ENCODE assay signal across 14 cellular contexts in genomic region chr9:123281659-123282342, GRCh38. TPM values are rescaled to one million over a fixed set of nuclear protein-coding genes. Genes with fewer than 3 reads are reported as not detected.
A peak's percentile ranks its signal among the peaks of the same experiment; 100 is the strongest.
DNase-seq lines count a peak whose midpoint lies in the region; ATAC-seq and TF ChIP-seq lines count a peak whose summit lies in the region.
"Had no signal": no experiment of that assay in that cellular context is flagged by ENCODE, and none has a peak within 500 bp of the region (broad histone marks: within the 10 kb centered on the region; RNA-seq: fewer than 3 reads in every experiment).

No MANE protein-coding gene starts in this region.

- H3K36me3 ChIP-seq in OCI-LY3 (replicated peaks; ENCODE audit: low read depth, low read length) (no peaks in the 10 kb centered on the region), MM.1S (replicated peaks; ENCODE audit: insufficient read depth, low read length) (no peaks in the 10 kb centered on the region)

- H3K4me1 ChIP-seq in OCI-LY3 (ENCODE audit: low read length) (no peaks in the 10 kb centered on the region; the same call in 1 of the 2 replicates), right cardiac atrium (ENCODE audit: control insufficient read depth, insufficient read depth, low read length) (peaks cover 2% of the 10 kb centered on the region), MM.1S (ENCODE audit: low read length) (no peaks in the 10 kb centered on the region)

- H2AFZ ChIP-seq in OCI-LY3 (ENCODE audit: low read depth, low read length) (no peak overlapping the region), MM.1S (ENCODE audit: low read length) (no peak overlapping the region)

- intact Hi-C loops in left ventricle myocardium superior (cut with micrococcal nuclease) (no loop called here), Right ventricle myocardium inferior (cut with DNase I) (loop anchor here (2.0 to 5.0 kb wide), 2 partner anchors 23 to 40 kb away; no protein-coding TSS in a partner anchor), right cardiac atrium (cut with DNase I) (no loop called here)

- H3F3A ChIP-seq in MM.1S (ENCODE audit: insufficient read depth, low read length), result no peaks in the 10 kb centered on the region

- H3K4me2 ChIP-seq in OCI-LY3 (ENCODE audit: low read length), result peak overlapping the region; percentile 36
- H3K4me2 ChIP-seq in MM.1S (ENCODE audit: low read depth, low read length), result no peak overlapping the region

- H3K9ac ChIP-seq in OCI-LY3 (ENCODE audit: low read length) (no peak overlapping the region), MM.1S (ENCODE audit: low read length) (no peak overlapping the region)

- no peaks in the 10 kb centered on the region for H3K79me2 ChIP-seq in OCI-LY3 (ENCODE audit: low read length)
- no peaks in the 10 kb centered on the region for H3K79me2 ChIP-seq in MM.1S (ENCODE audit: low read length)

- ATAC-seq in left ventricle myocardium superior (peak; percentile 17), Right ventricle myocardium inferior (no peak), right cardiac atrium (no peak)

- WGBS in right cardiac atrium, result 63% methylated on average over 8 of the region's 8 CpGs

- TF ChIP-seq CTCF in OCI-LY3 (IDR thresholded peaks at IDR 0.05; ENCODE audit: low read depth, low read length) (no peak), MM.1S (IDR thresholded peaks at IDR 0.05; ENCODE audit: low read length) (no peak)

- DNase-seq in left ventricle myocardium superior, result no peak
- DNase-seq in Right ventricle myocardium inferior (ENCODE audit: missing footprints), result no peak
- no peak for DNase-seq in right cardiac atrium
- DNase-seq in DMS79 (lab: John Stamatoyannopoulos, UW), result no peak
- DNase-seq in effector CD4-positive, alpha-beta T cell, result no peak
- no peak for DNase-seq in MM.1S
- DNase-seq: CD4-positive, CD25-positive, alpha-beta regulatory T cell; DMS79 treated with DMSO at 0.1 percent for 48 hours; H7; KG1; NCI-H1105; NCI-H526 had no signal

- no peaks in the 10 kb centered on the region for H3K9me2 ChIP-seq in MM.1S (replicated peaks; ENCODE audit: insufficient read depth, low read length)

- H4K20me1 ChIP-seq in OCI-LY3 (ENCODE audit: insufficient read depth, low read length) (no peaks in the 10 kb centered on the region), MM.1S (ENCODE audit: insufficient read depth, low read length) (no peaks in the 10 kb centered on the region)

- H3K4me3 ChIP-seq in OCI-LY3 (ENCODE audit: low read length) (no peak overlapping the region), right cardiac atrium (ENCODE audit: low read length) (no peak overlapping the region), MM.1S (ENCODE audit: low read length) (no peak overlapping the region)
- H3K4me3 ChIP-seq: GM12878 had no signal

- H3K9me3 ChIP-seq in OCI-LY3 (ENCODE audit: insufficient read depth, low read length) (0 out of 2 replicates have a peak, but pooled peaks cover 3% of the 10 kb centered on the region), right cardiac atrium (ENCODE audit: control insufficient read depth, low read length) (no peaks in the 10 kb centered on the region), MM.1S (replicated peaks; ENCODE audit: insufficient read depth, low read length) (no peaks in the 10 kb centered on the region)

- peaks cover 45% of the 10 kb centered on the region for H3K27me3 ChIP-seq in OCI-LY3 (ENCODE audit: low read depth, low read length)
- no peaks in the 10 kb centered on the region for H3K27me3 ChIP-seq in right cardiac atrium (ENCODE audit: control insufficient read depth, insufficient read depth)
- no peaks in the 10 kb centered on the region for H3K27me3 ChIP-seq in MM.1S (replicated peaks; ENCODE audit: insufficient read depth, low read length)

- no peak overlapping the region for H3K27ac ChIP-seq in OCI-LY3 (ENCODE audit: low read length)
- H3K27ac ChIP-seq in right cardiac atrium (ENCODE audit: low read length), result peak overlapping the region; percentile 83
- H3K27ac ChIP-seq in MM.1S (ENCODE audit: low read length), result no peak overlapping the region

RNA-seq across cellular contexts. Expression of gene STRBP, which starts 13.4 kb away (rescaled TPM):
- 21.3 TPM for total RNA-seq in left ventricle myocardium superior
- 21.6 TPM for total RNA-seq in Right ventricle myocardium inferior
- total RNA-seq in right cardiac atrium, result 10 to 100 TPM; 18.2 to 26.8 (median 22.8) TPM
- 9.8 TPM for polyA plus RNA-seq in right cardiac atrium
